1 cellular context compared by ENCODE assay signal in genomic region chr2:237878321-237879057, GRCh38.
TF ChIP-seq lines count a peak whose summit lies in the region.

No MANE protein-coding gene starts in this region.

TF ChIP-seq in IMR-90, 13 proteins besides CTCF, POLR2A, EP300 and RAD21 (continued from another document):
- TF ChIP-seq USF2 (IDR thresholded peaks at IDR 0.05; ENCODE audit: low read depth, low read length) (no peak), FOS (IDR thresholded peaks at IDR 0.05; ENCODE audit: low read depth, low read length) (no peak)
